Comparison of ENCODE assay signal across 12 cellular contexts in genomic region chr4:15234585-15235126, GRCh38.
DNase-seq lines count a peak whose midpoint lies in the region; TF ChIP-seq lines count a peak whose summit lies in the region.
"Had no signal": no experiment of that assay in that cellular context is flagged by ENCODE, and none has a peak within 500 bp of the region (broad histone marks: within the 10 kb centered on the region; RNA-seq: fewer than 3 reads in every experiment).

No MANE protein-coding gene starts in this region.

- peak; percentile 80 for DNase-seq in AG04449 (ENCODE audit: low read depth, low spot score)
- DNase-seq in HS-5 (ENCODE audit: low read depth) = peak; percentile 93
- DNase-seq in left kidney (ENCODE audit: low read depth, low spot score) = peak; percentile 51
- DNase-seq in pons (ENCODE audit: low spot score) = no peak
- no peak for DNase-seq in NCI-H2107 treated with DMSO at 0.1 percent for 48 hours (lab: John Stamatoyannopoulos, UW; ENCODE audit: unreplicated experiment)
- no peak for DNase-seq in NCI-H2029 (lab: John Stamatoyannopoulos, UW)
- no peak for DNase-seq in T-helper 2 cell
- DNase-seq: activated gamma-delta T cell, erythroblast, NCI-H2171 treated with DMSO at 0.1 percent for 48 hours, T-helper 9 cell had no signal

- POLR2A ChIA-PET in AG04449 (lab: Yijun Ruan, JAX) = interaction anchor here (0.9 to 1.0 kb wide), 2 partner anchors 164 to 166 kb away, joined by 3 to 4 read pairs; no protein-coding TSS in a partner anchor

- no peaks in the 10 kb centered on the region for H3K36me3 Mint-ChIP-seq in brain

- CTCF ChIA-PET in AG04449 (lab: Yijun Ruan, JAX) = interaction anchor here (5.4 to 10.3 kb wide), 2 partner anchors 162 to 220 kb away, joined by 43 to 358 read pairs; no protein-coding TSS in a partner anchor

- H3K9me3 Mint-ChIP-seq in brain = peaks cover 0 to 2% (median 0%) of the 10 kb centered on the region in 5 experiments

- no peak for TF ChIP-seq CTCF in AG04449 (IDR thresholded peaks at IDR 0.05; ENCODE audit: insufficient read depth, low read length, missing control alignments)
- no peak for TF ChIP-seq CTCF in brain (conservative IDR thresholded peaks at IDR 0.05)

- no peaks in the 10 kb centered on the region for H3K27me3 Mint-ChIP-seq in brain

- peaks cover 47% of the 10 kb centered on the region for H3K4me1 Mint-ChIP-seq in brain

- peak overlapping the region in 4 of 5 experiments; percentile 13 to 88 (median 52) for H3K27ac Mint-ChIP-seq in brain

- H3K4me3 Mint-ChIP-seq in brain = no peak overlapping the region

- H3K4me3 ChIP-seq in AG04449 (ENCODE audit: low read depth, low read length) = no peak overlapping the region

Comparison
In these comparisons a context has a peak if more than half of its experiments do, and no peak if none do; other contexts are left out.
1. DNase-seq: peak in AG04449 (single experiment), HS-5 (single experiment) and left kidney (single experiment); none in pons (single experiment), NCI-H2107 treated with DMSO at 0.1 percent for 48 hours (single experiment), NCI-H2029 (single experiment) and T-helper 2 cell (0 of 5).